ENCODE assay signal across 8 cellular contexts in genomic region chr6:36546664-36546957, GRCh38. TPM values are rescaled to one million over a fixed set of nuclear protein-coding genes. Genes with fewer than 3 reads are reported as not detected.
DNase-seq lines count a peak whose midpoint lies in the region; ATAC-seq, FAIRE-seq and TF ChIP-seq lines count a peak whose summit lies in the region.

No MANE protein-coding gene starts in this region.

- H3K36me3 Mint-ChIP-seq in CD8-positive, alpha-beta T cell: peaks cover 31% of the 10 kb centered on the region
- H3K36me3 Mint-ChIP-seq in nephron progenitor cell (ENCODE audit: low read depth): peaks cover 15% of the 10 kb centered on the region

- POLR2A ChIA-PET in CD8-positive, alpha-beta T cell (lab: Charles Lee): interaction anchor here (0.5 to 6.9 kb wide), 8 partner anchors 33 to 132 kb away, joined by 3 to 141 read pairs (median 3); partner anchors contain the start of genes CDKN1A and SRSF3
- POLR2A ChIA-PET in GM10248 (lab: Yijun Ruan, JAX): no interaction called here

- H3K9me3 ChIP-seq in CD8-positive, alpha-beta T cell (ENCODE audit: low read length): no peaks in the 10 kb centered on the region
- H3K9me3 ChIP-seq in endocrine pancreas (ENCODE audit: control insufficient read depth, low read length): no peaks in the 10 kb centered on the region

- no peak for ATAC-seq in CD8-positive, alpha-beta T cell

- intact Hi-C loops in CD8-positive, alpha-beta T cell (cut with DNase I, micrococcal nuclease): loop anchor here (2.0 to 5.0 kb wide), 5 partner anchors 104 to 136 kb away; partner anchors contain the start of genes KCTD20 (in 2 of the 2) and PXT1 (in 2 of the 2)

- H3K4me1 ChIP-seq in CD8-positive, alpha-beta T cell (ENCODE audit: insufficient read depth, low read length): peaks cover 37% of the 10 kb centered on the region
- peaks cover 7% of the 10 kb centered on the region for H3K4me1 ChIP-seq in endocrine pancreas (ENCODE audit: control insufficient read depth, insufficient read depth, low read length)

- peak overlapping the region; percentile 99 for H3K9ac ChIP-seq in endocrine pancreas (ENCODE audit: control insufficient read depth, insufficient read depth, low read length)

- H3K27me3 ChIP-seq in CD8-positive, alpha-beta T cell (ENCODE audit: insufficient read depth, low read length): no peaks in the 10 kb centered on the region
- H3K27me3 ChIP-seq in endocrine pancreas (ENCODE audit: control insufficient read depth, insufficient read depth, low read length): no peaks in the 10 kb centered on the region

- H3K27ac Mint-ChIP-seq in CD8-positive, alpha-beta T cell: peak overlapping the region; percentile 99
- H3K27ac Mint-ChIP-seq in nephron progenitor cell: peak overlapping the region; percentile 86

- H3K4me3 Mint-ChIP-seq in CD8-positive, alpha-beta T cell: peak overlapping the region; percentile 99
- H3K4me3 Mint-ChIP-seq in nephron progenitor cell: peak overlapping the region; percentile 97

- H3K27ac ChIP-seq in CD8-positive, alpha-beta T cell (ENCODE audit: low read depth, low read length): peak overlapping the region; percentile 94

- no peak for DNase-seq in CD8-positive, alpha-beta T cell
- DNase-seq in NAMALWA (ENCODE audit: low spot score) (peak; percentile 55), nephron progenitor cell (no peak), NCI-H1694 (lab: John Stamatoyannopoulos, UW) (no peak), DMS153 treated with DMSO at 0.1 percent for 48 hours (lab: John Stamatoyannopoulos, UW; ENCODE audit: unreplicated experiment) (no peak), GM10248 (ENCODE audit: extremely low spot score) (no peak), frontal cortex (ENCODE audit: low spot score in 2 of 2) (no peak)

- peaks cover 57% of the 10 kb centered on the region for H3K4me1 Mint-ChIP-seq in CD8-positive, alpha-beta T cell (ENCODE audit: low read depth)
- peaks cover 36% of the 10 kb centered on the region for H3K4me1 Mint-ChIP-seq in nephron progenitor cell

- H3K36me3 ChIP-seq in CD8-positive, alpha-beta T cell (ENCODE audit: insufficient read depth, low read length): peaks cover under 1% of the 10 kb centered on the region
- H3K36me3 ChIP-seq in endocrine pancreas (ENCODE audit: control insufficient read depth, insufficient read depth, low read length): no peaks in the 10 kb centered on the region

- H3K9me3 Mint-ChIP-seq in CD8-positive, alpha-beta T cell: no peaks in the 10 kb centered on the region
- H3K9me3 Mint-ChIP-seq in nephron progenitor cell: no peaks in the 10 kb centered on the region

- H3K4me3 ChIP-seq in CD8-positive, alpha-beta T cell (ENCODE audit: low read depth, low read length): peak overlapping the region; percentile 82
- H3K4me3 ChIP-seq in endocrine pancreas (ENCODE audit: control insufficient read depth, insufficient read depth, low read length): peak overlapping the region; percentile 76

- TF ChIP-seq CTCF in CD8-positive, alpha-beta T cell (IDR thresholded peaks at IDR 0.05): no peak
- TF ChIP-seq CTCF in nephron progenitor cell (IDR thresholded peaks at IDR 0.05): no peak
- TF ChIP-seq CTCF in GM10248 (IDR thresholded peaks at IDR 0.05; ENCODE audit: control extremely low read depth, extremely low read depth, low read depth, missing control alignments): no peak

- H3K27me3 Mint-ChIP-seq in CD8-positive, alpha-beta T cell (ENCODE audit: low read depth): no peaks in the 10 kb centered on the region
- peaks cover 6% of the 10 kb centered on the region for H3K27me3 Mint-ChIP-seq in nephron progenitor cell (ENCODE audit: low read depth, poor library complexity)

- FAIRE-seq in frontal cortex (lab: Jason Lieb, UNC): no peak

- CTCF ChIA-PET in CD8-positive, alpha-beta T cell (lab: Charles Lee): interaction anchor here (2.0 kb wide), 1 partner anchor 51 kb away, joined by 7 read pairs; no protein-coding TSS in a partner anchor
- CTCF ChIA-PET in GM10248 (lab: Yijun Ruan, JAX): interaction anchor here (0.6 to 1.2 kb wide), 3 partner anchors 9 to 20 kb away, joined by 4 to 5 read pairs (median 4); no protein-coding TSS in a partner anchor

RNA-seq across cellular contexts. Expression of gene STK38, which starts 0.7 kb away (rescaled TPM):
- total RNA-seq in CD8-positive, alpha-beta T cell: 10 to 100 TPM; 37.6 to 38.7 TPM
- total RNA-seq in frontal cortex: 9.8 TPM

RNA-seq across cellular contexts. Expression of gene SRSF3, which starts 47.6 kb away (rescaled TPM):
- 100 to 1,000 TPM; 620 to 627 TPM for total RNA-seq in CD8-positive, alpha-beta T cell
- total RNA-seq in frontal cortex: 217 TPM
